In the genomic region with DNA sequence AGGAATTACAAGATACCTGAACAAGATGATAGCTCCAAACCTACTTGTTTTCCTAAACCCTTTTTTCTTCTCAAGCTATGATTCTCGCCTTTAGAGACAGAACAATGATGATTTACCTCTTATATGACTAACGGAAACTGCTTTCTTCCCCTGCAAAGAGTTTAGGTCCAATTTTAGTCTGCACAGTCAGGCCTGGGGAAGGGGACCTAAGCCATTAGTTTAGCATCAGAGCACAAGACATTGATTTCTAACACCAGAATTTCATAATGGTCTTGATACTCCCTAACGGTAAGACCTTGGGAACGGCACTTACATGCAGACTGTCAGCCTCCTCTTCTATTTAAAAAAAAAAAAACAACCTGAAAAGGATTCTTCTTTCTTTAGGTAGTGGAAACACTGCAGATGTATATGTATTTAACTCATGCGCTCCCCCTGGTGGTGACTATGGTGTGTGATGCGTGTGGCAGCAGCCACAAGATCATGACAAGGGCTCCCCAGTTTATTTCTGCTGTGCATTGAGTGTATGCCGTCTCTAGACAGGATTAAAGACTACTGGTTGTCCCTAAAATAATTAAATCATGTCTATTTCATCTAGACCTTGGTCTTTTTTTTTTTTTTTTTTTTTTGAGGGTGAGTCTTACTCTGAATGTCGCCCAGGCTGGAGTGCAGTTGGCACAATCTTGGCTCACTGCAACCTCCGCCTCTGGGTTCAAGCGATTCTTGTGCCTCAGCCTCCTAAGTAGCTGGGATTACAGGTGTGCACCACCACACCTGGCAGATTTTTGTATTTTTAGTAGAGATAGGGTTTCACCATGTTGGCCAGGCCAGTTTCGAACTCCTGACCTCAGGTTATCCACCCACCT, we compare ENCODE assay signal across 8 cellular contexts. TPM values are rescaled to one million over a fixed set of nuclear protein-coding genes. Genes with fewer than 3 reads are reported as not detected.
A peak's percentile ranks its signal among the peaks of the same experiment; 100 is the strongest.
DNase-seq lines count a peak whose midpoint lies in the region; ATAC-seq and TF ChIP-seq lines count a peak whose summit lies in the region.

No MANE protein-coding gene starts in this region.

- H3K4me3 ChIP-seq in AG09309 (ENCODE audit: control insufficient read depth, low read depth, low read length) (no peak overlapping the region), left lung (no peak overlapping the region)

- H3K27ac ChIP-seq in left lung, result no peak overlapping the region

- peak; percentile 97 for ATAC-seq in left lung
- ATAC-seq in GM18909 (IDR thresholded peaks at IDR 0.05; ENCODE audit: poor library complexity, unreplicated experiment), result no peak

- no peaks in the 10 kb centered on the region for H3K27me3 ChIP-seq in left lung

- TF ChIP-seq CTCF in AG09309 (IDR thresholded peaks at IDR 0.05; ENCODE audit: control insufficient read depth, insufficient read depth, low read depth, low read length, missing control alignments) (peak; percentile 74), left lung (IDR thresholded peaks at IDR 0.05) (peak; percentile 81 to 93)

- intact Hi-C loops in left lung (cut with DNase I), result loop anchor here in 1 of 2 donors (5.0 kb wide), 1 partner anchor 182 kb away; no protein-coding TSS in a partner anchor

- no peaks in the 10 kb centered on the region for H3K4me1 ChIP-seq in left lung

- no peak for DNase-seq in AG09309 (ENCODE audit: low read depth)
- peak; percentile 64 for DNase-seq in HCEC 1CT
- peak; percentile 7 to 72 for DNase-seq in NCI-H524 (lab: John Stamatoyannopoulos, UW)
- DNase-seq in activated CD4-positive, alpha-beta T cell treated with anti-CD3 and anti-CD28 coated beads for 1 hour, result peak; percentile 78
- DNase-seq in cerebellum (ENCODE audit: low spot score), result peak; percentile 85
- peak; percentile 83 to 84 for DNase-seq in left lung
- DNase-seq in stimulated activated CD4-positive, alpha-beta T cell treated with anti-CD3 and anti-CD28 coated beads, Interleukin-4, amount 100 ng/mL, for 24 hours, result peak; percentile 93

- no peaks in the 10 kb centered on the region for H3K9me3 ChIP-seq in left lung

- H3K36me3 ChIP-seq in left lung, result peaks cover 0 to 42% of the 10 kb centered on the region in 2 donors

RNA-seq across cellular contexts. Expression of gene TMEM222, which starts 37.3 kb away (rescaled TPM):
- 13.5 TPM for total RNA-seq in cerebellum
- total RNA-seq in left lung, result 10 to 100 TPM; 29.4 to 36.0 TPM

RNA-seq across cellular contexts. Expression of gene WDTC1, which starts 50.2 kb away (rescaled TPM):
- total RNA-seq in cerebellum, result 23.0 TPM
- total RNA-seq in left lung, result 10 to 100 TPM; 34.2 to 39.6 TPM

RNA-seq across cellular contexts. Expression of gene SYTL1, which starts 57.2 kb away (rescaled TPM):
- 0.36 TPM for total RNA-seq in cerebellum
- 10 to 100 TPM; 41.4 to 44.1 TPM for total RNA-seq in left lung

Comparison
In these comparisons a context has a peak if more than half of its experiments do, and no peak if none do; other contexts are left out.
1. RNA of gene SYTL1, which starts 57.2 kb away (total RNA-seq): 41.4 to 44.1 TPM in left lung; 0.36 TPM in cerebellum (single experiment); every median in the first group is over 10 times any median in the second.